ENCODE assay signal across 17 cellular contexts in the genomic region with DNA sequence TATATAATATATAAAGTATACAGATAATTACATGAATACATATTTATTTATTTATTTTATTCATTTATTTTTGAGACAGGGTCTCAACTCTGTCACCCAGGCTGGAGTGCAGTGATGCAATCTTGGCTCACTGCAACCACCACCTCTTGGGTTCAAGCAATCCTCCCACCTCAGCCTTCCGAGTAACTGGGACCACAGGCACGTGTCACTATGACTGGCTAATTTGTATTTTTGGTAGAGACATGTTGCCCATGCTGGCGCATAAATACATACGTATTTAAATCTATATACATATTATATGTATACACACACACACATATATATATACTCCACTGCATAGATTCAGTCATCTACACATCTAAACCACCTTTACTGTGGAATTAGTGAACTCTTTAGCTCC. TPM values are rescaled to one million over a fixed set of nuclear protein-coding genes. Genes with fewer than 3 reads are reported as not detected.
A peak's percentile ranks its signal among the peaks of the same experiment; 100 is the strongest.
DNase-seq lines count a peak whose midpoint lies in the region; ATAC-seq and TF ChIP-seq lines count a peak whose summit lies in the region.
"Had no signal": no experiment of that assay in that cellular context is flagged by ENCODE, and none has a peak within 500 bp of the region (broad histone marks: within the 10 kb centered on the region; RNA-seq: fewer than 3 reads in every experiment).

No MANE protein-coding gene starts in this region.

- no peaks in the 10 kb centered on the region for H3K27me3 ChIP-seq in CD4-positive, alpha-beta T cell (ENCODE audit: control insufficient read depth, insufficient read depth, low read length)
- H3K27me3 ChIP-seq: BLaER1, spleen had no signal

- no peaks in the 10 kb centered on the region for H3K9me3 ChIP-seq in CD4-positive, alpha-beta T cell (ENCODE audit: control insufficient read depth, low read length)
- H3K9me3 ChIP-seq: BLaER1, spleen had no signal

- CTCF ChIA-PET in CD4-positive, alpha-beta T cell (lab: Charles Lee) = interaction anchor here (1.2 to 3.1 kb wide), 7 partner anchors 8 to 64 kb away, joined by 3 to 22 read pairs (median 5); no protein-coding TSS in a partner anchor

- no peaks in the 10 kb centered on the region for H3K27me3 Mint-ChIP-seq in activated CD4-positive, alpha-beta T cell treated with anti-CD3 and anti-CD28 coated beads, Interleukin-2, amount 10 ng/mL, durations not matched to agents 24 days and 14 days
- no peaks in the 10 kb centered on the region for H3K27me3 Mint-ChIP-seq in CD4-positive, alpha-beta T cell
- H3K27me3 Mint-ChIP-seq: brain had no signal

- peak; percentile 76 for DNase-seq in activated CD4-positive, alpha-beta T cell treated with anti-CD3 and anti-CD28 coated beads, Interleukin-2, amount 10 ng/mL, durations not matched to agents 24 days and 14 days
- DNase-seq in activated CD4-positive, alpha-beta T cell treated with anti-CD3 and anti-CD28 coated beads for 4 hours = no peak
- DNase-seq in CD4-positive, alpha-beta T cell = no peak
- DNase-seq in activated CD4-positive, alpha-beta T cell treated with anti-CD3 and anti-CD28 coated beads, Interleukin-2, amount 50 U/mL, for 48 hours = peak; percentile 49 to 68
- DNase-seq in stimulated activated CD4-positive, alpha-beta T cell treated with anti-CD3 and anti-CD28 coated beads, Interleukin-1b, Interleukin-23, amount 100 ng/mL, for 48 hours = peak; percentile 78
- DNase-seq in HuH-7 (ENCODE audit: low spot score) = no peak
- DNase-seq: GOT3, NCI-H1436 treated with DMSO at 0.1 percent for 48 hours, NCI-H2171, NCI-H69, Right ventricle myocardium superior, spleen had no signal

- H3K4me1 Mint-ChIP-seq in activated CD4-positive, alpha-beta T cell treated with anti-CD3 and anti-CD28 coated beads, Interleukin-2, amount 10 ng/mL, durations not matched to agents 24 days and 14 days = peaks cover 42% of the 10 kb centered on the region
- peaks cover 24% of the 10 kb centered on the region for H3K4me1 Mint-ChIP-seq in CD4-positive, alpha-beta T cell (ENCODE audit: low read depth)

- H3K27ac ChIP-seq in CD4-positive, alpha-beta T cell (ENCODE audit: low read depth, low read length) = no peak overlapping the region
- H3K27ac ChIP-seq: BLaER1, coronary artery had no signal

- no peak for ATAC-seq in CD4-positive, alpha-beta T cell (ENCODE audit: poor library complexity)
- ATAC-seq in GM21723 (IDR thresholded peaks at IDR 0.05; ENCODE audit: unreplicated experiment) (no peak), HG02571 (IDR thresholded peaks at IDR 0.05; ENCODE audit: unreplicated experiment) (no peak)

- H3K36me3 Mint-ChIP-seq in activated CD4-positive, alpha-beta T cell treated with anti-CD3 and anti-CD28 coated beads, Interleukin-2, amount 10 ng/mL, durations not matched to agents 24 days and 14 days (ENCODE audit: low read depth) = peaks cover 8% of the 10 kb centered on the region
- H3K36me3 Mint-ChIP-seq in CD4-positive, alpha-beta T cell (ENCODE audit: low read depth) = no peaks in the 10 kb centered on the region
- H3K36me3 Mint-ChIP-seq: brain had no signal

- no peaks in the 10 kb centered on the region for H3K9me3 Mint-ChIP-seq in activated CD4-positive, alpha-beta T cell treated with anti-CD3 and anti-CD28 coated beads, Interleukin-2, amount 10 ng/mL, durations not matched to agents 24 days and 14 days
- H3K9me3 Mint-ChIP-seq in CD4-positive, alpha-beta T cell = no peaks in the 10 kb centered on the region
- H3K9me3 Mint-ChIP-seq: brain had no signal

- no peak for TF ChIP-seq CTCF in CD4-positive, alpha-beta T cell (IDR thresholded peaks at IDR 0.05)

- peak overlapping the region; percentile 97 for H3K27ac Mint-ChIP-seq in activated CD4-positive, alpha-beta T cell treated with anti-CD3 and anti-CD28 coated beads, Interleukin-2, amount 10 ng/mL, durations not matched to agents 24 days and 14 days
- peak overlapping the region; percentile 88 for H3K27ac Mint-ChIP-seq in CD4-positive, alpha-beta T cell
- H3K27ac Mint-ChIP-seq: brain had no signal

- POLR2A ChIA-PET in CD4-positive, alpha-beta T cell (lab: Charles Lee) = interaction anchor here (1.0 to 5.0 kb wide), 10 partner anchors 8 to 66 kb away, joined by 4 to 55 read pairs (median 12); a partner anchor contains a TSS

- intact Hi-C loops in activated CD4-positive, alpha-beta T cell treated with anti-CD3 and anti-CD28 coated beads, Interleukin-2, amount 10 ng/mL, durations not matched to agents 24 days and 14 days (cut with micrococcal nuclease) = loop anchor here (1.0 to 10.0 kb wide), 3 partner anchors 9 to 533 kb away; a partner anchor contains a TSS
- intact Hi-C loops in CD4-positive, alpha-beta T cell (cut with DNase I, micrococcal nuclease) = no loop called here

- H3K4me3 Mint-ChIP-seq in activated CD4-positive, alpha-beta T cell treated with anti-CD3 and anti-CD28 coated beads, Interleukin-2, amount 10 ng/mL, durations not matched to agents 24 days and 14 days = no peak overlapping the region
- H3K4me3 Mint-ChIP-seq in CD4-positive, alpha-beta T cell = no peak overlapping the region
- H3K4me3 Mint-ChIP-seq: brain had no signal

RNA-seq across cellular contexts. Expression of a gene that starts 20.6 kb away (rescaled TPM):
- total RNA-seq in activated CD4-positive, alpha-beta T cell treated with anti-CD3 and anti-CD28 coated beads, Interleukin-2, amount 10 ng/mL, durations not matched to agents 24 days and 14 days = 357 and 360 TPM in 2 replicates
- total RNA-seq in CD4-positive, alpha-beta T cell = 100 to 1,000 TPM; 230 to 231 TPM

RNA-seq across cellular contexts. Expression of a gene that starts 54.6 kb away (rescaled TPM):
- total RNA-seq in activated CD4-positive, alpha-beta T cell treated with anti-CD3 and anti-CD28 coated beads, Interleukin-2, amount 10 ng/mL, durations not matched to agents 24 days and 14 days = 60.8 TPM in 2 replicates
- 100 to 1,000 TPM; 160 to 164 TPM for total RNA-seq in CD4-positive, alpha-beta T cell

Comparison
In these comparisons a context has a peak if more than half of its experiments do, and no peak if none do; other contexts are left out.
1. DNase-seq: peak in activated CD4-positive, alpha-beta T cell treated with anti-CD3 and anti-CD28 coated beads, Interleukin-2, amount 10 ng/mL, durations not matched to agents 24 days and 14 days (single experiment), activated CD4-positive, alpha-beta T cell treated with anti-CD3 and anti-CD28 coated beads, Interleukin-2, amount 50 U/mL, for 48 hours (2 of 2) and stimulated activated CD4-positive, alpha-beta T cell treated with anti-CD3 and anti-CD28 coated beads, Interleukin-1b, Interleukin-23, amount 100 ng/mL, for 48 hours (single experiment); none in activated CD4-positive, alpha-beta T cell treated with anti-CD3 and anti-CD28 coated beads for 4 hours (0 of 2), CD4-positive, alpha-beta T cell (0 of 10) and HuH-7 (single experiment).